1 cellular context compared by ENCODE assay signal in the genomic region with DNA sequence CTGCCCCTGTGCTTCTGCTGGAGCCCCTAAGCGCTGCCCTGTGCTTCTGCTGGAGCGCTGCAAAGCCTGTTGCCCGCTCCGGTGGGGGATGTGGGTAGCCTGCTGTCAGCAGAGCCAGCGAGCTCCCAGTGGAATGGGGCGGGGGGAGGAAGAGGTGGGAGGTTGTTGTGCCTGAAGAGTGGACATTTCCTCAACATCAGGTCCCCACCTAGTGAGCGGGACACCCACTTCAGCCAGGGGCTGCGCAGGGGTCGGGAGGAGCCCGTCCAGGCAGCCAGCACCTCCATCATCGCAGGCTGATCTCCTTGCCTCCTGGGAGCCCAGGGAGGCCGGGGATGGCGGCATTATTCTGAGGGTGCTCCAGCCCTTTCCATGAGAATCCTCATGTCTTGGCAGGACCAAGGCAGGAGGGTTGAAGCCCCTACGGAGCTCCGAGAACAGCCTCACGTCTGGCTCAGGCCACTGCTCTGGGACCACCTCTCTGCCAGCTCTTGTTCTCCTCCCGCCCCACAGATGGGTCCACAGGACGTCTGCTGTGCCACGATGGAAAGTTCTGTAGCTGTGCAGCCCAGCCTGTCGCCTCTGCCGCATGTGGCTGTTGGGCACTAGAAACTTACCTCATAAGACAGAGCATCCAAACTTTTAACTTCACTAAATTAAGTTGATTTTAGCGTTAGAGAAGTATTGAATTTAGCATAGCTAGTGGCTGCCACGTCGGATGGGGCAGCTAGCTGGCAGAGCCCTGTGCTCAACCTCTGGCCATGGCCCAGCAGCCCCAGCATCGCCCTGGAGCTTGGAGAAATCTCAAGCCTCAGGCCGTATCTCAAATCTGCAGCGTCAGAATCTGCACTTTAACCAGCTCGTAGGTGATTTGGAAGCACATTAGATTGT.
TF ChIP-seq lines count a peak whose summit lies in the region.

No MANE protein-coding gene starts in this region.

TF ChIP-seq in HepG2, 621 proteins besides CTCF, POLR2A, EP300 and RAD21 (continued from another document):
- no peak for TF ChIP-seq ZBTB26 (CRISPR knock-in tag; IDR thresholded peaks at IDR 0.05; ENCODE audit: borderline replicate concordance)
